ENCODE assay signal across 28 cellular contexts in genomic region chr22:17939579-17939978, GRCh38.
DNase-seq lines count a peak whose midpoint lies in the region; ATAC-seq, FAIRE-seq and TF ChIP-seq lines count a peak whose summit lies in the region.
"Had no signal": no experiment of that assay in that cellular context is flagged by ENCODE, and none has a peak within 500 bp of the region (broad histone marks: within the 10 kb centered on the region; RNA-seq: fewer than 3 reads in every experiment).

No MANE protein-coding gene starts in this region.

- no peaks in the 10 kb centered on the region for H3K27me3 ChIP-seq in heart right ventricle
- no peaks in the 10 kb centered on the region for H3K27me3 ChIP-seq in Karpas-422 (ENCODE audit: low read length)

- H3K9ac ChIP-seq in Karpas-422 (ENCODE audit: low read length) (no peak overlapping the region), kidney (ENCODE audit: low read length in 2 of 2) (no peak overlapping the region)
- H3K9ac ChIP-seq: KMS-11 had no signal

- H4K20me1 ChIP-seq in Karpas-422 (ENCODE audit: insufficient read depth, low read depth, low read length): peaks cover 37% of the 10 kb centered on the region; the same call in 1 of the 2 replicates

- TF ChIP-seq CTCF in heart right ventricle (IDR thresholded peaks at IDR 0.05) (no peak), kidney (IDR thresholded peaks at IDR 0.05; ENCODE audit: borderline replicate concordance, extremely low read depth, insufficient read depth) (no peak)

- H3K9me2 ChIP-seq in Karpas-422 (replicated peaks; ENCODE audit: insufficient read depth, low read length): no peaks in the 10 kb centered on the region

- DNase-seq in heart right ventricle: no peak
- no peak for DNase-seq in left ventricle myocardium superior
- no peak for DNase-seq in Karpas-422
- DNase-seq in kidney: no peak
- DNase-seq in NCI-H1417 (lab: John Stamatoyannopoulos, UW): no peak
- DNase-seq in cerebellum (ENCODE audit: low spot score): no peak
- DNase-seq in H54 (ENCODE audit: insufficient read length, low spot score): no peak
- DNase-seq: Caco-2; CD8-positive, alpha-beta T cell; DMS79; EL; GDM1; IMR-90; NCI-H1048; NCI-H1417 treated with DMSO at 0.1 percent for 48 hours; NCI-H1694 treated with DMSO at 0.1 percent for 48 hours; NCI-H2081; NCI-H2227 treated with DMSO at 0.1 percent for 48 hours; NCI-H526 treated with DMSO at 0.1 percent for 48 hours; PC-9; SHP77 had no signal

- FAIRE-seq in kidney (lab: Jason Lieb, UNC): no peak
- FAIRE-seq in H54 (lab: Jason Lieb, UNC): no peak
- FAIRE-seq: A204.1, GM12891, GM19239, H1 had no signal

- H3K9me3 ChIP-seq in heart right ventricle (no peaks in the 10 kb centered on the region), Karpas-422 (ENCODE audit: low read length) (no peaks in the 10 kb centered on the region), kidney (ENCODE audit: control insufficient read depth in 1 of 2, low read length in 2 of 2) (no peaks in the 10 kb centered on the region)
- H3K9me3 ChIP-seq: Caco-2 had no signal

- H3K27ac ChIP-seq in heart right ventricle (peak overlapping the region in 7 of 10 donors; percentile 6 to 81 (median 77)), Karpas-422 (ENCODE audit: low read length) (peak overlapping the region; percentile 79), kidney (ENCODE audit: low read depth in 2 of 2, low read length in 2 of 2) (peak overlapping the region; percentile 14 to 18)
- H3K27ac ChIP-seq: C4-2B, KMS-11, PC-9 had no signal

- no peaks in the 10 kb centered on the region for H3K36me3 ChIP-seq in heart right ventricle
- peaks cover 16% of the 10 kb centered on the region; the same call in 1 of the 2 replicates for H3K36me3 ChIP-seq in Karpas-422 (ENCODE audit: insufficient read depth, low read length)
- no peaks in the 10 kb centered on the region for H3K36me3 ChIP-seq in kidney (ENCODE audit: control insufficient read depth in 1 of 2, insufficient read depth in 2 of 2, low read length in 2 of 2)

- H3K4me3 ChIP-seq in heart right ventricle: no peak overlapping the region
- H3K4me3 ChIP-seq in Karpas-422 (ENCODE audit: low read length): no peak overlapping the region
- H3K4me3 ChIP-seq in kidney (ENCODE audit: low read length in 2 of 2): no peak overlapping the region
- H3K4me3 ChIP-seq: PC-9 had no signal

- 97% methylated on average over 4 of the region's 4 CpGs for WGBS in heart right ventricle, 2 donors

- TF ChIP-seq POLR2A in H54 (IDR thresholded peaks at IDR 0.05; ENCODE audit: low read depth, low read length): no peak

- H3K79me2 ChIP-seq in Karpas-422 (ENCODE audit: low read length): peaks cover 88% of the 10 kb centered on the region

- intact Hi-C loops in heart right ventricle (cut with DNase I): no loop called here
- intact Hi-C loops in left ventricle myocardium superior (cut with micrococcal nuclease): no loop called here
- intact Hi-C loops in kidney (cut with DNase I): no loop called here

- no peak for ATAC-seq in heart right ventricle
- ATAC-seq in left ventricle myocardium superior: no peak
- ATAC-seq: CD8-positive, alpha-beta T cell; HCT116 had no signal

- H2AFZ ChIP-seq in Karpas-422 (ENCODE audit: low read length): no peak overlapping the region
- H2AFZ ChIP-seq: PC-9 had no signal

- peaks cover 23 to 78% (median 57%) of the 10 kb centered on the region in 9 donors for H3K4me1 ChIP-seq in heart right ventricle
- H3K4me1 ChIP-seq in Karpas-422 (ENCODE audit: low read length): peaks cover 59% of the 10 kb centered on the region
- peaks cover 43 to 47% of the 10 kb centered on the region in 2 donors for H3K4me1 ChIP-seq in kidney (ENCODE audit: control insufficient read depth in 1 of 2, insufficient read depth in 1 of 2, low read depth in 1 of 2, low read length in 2 of 2)

- H3K4me2 ChIP-seq in Karpas-422 (ENCODE audit: low read depth, low read length, poor library complexity, severe bottlenecking): no peak overlapping the region
- H3K4me2 ChIP-seq: KMS-11, PC-9 had no signal

Comparison
In these comparisons a context has a peak if more than half of its experiments do, and no peak if none do; other contexts are left out.
1. H3K27ac ChIP-seq: peak in every context shown above with its lines; median percentile 79 in Karpas-422; 77 in heart right ventricle; 16 in kidney.